ENCODE assay signal across 9 cellular contexts in the genomic region with DNA sequence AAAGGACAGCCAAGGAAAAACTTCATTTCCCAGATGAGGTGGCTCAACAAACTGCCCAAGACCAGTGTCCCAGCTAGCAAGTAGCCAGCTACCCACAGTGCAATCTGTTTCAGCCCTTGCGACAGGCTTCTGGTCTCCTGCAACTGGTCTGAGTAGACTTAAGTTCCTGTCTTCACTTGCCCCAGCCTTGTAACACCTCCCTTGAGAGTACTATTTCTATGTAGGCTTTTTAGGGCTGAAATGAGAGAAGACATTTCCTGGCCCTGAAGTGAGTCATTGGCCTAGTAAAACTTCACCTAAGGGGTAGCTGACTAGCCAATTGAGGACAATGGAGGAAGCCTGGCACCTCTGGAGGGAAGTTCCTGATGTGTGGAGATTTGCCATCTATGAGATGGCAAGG.
DNase-seq lines count a peak whose midpoint lies in the region; ATAC-seq, FAIRE-seq and TF ChIP-seq lines count a peak whose summit lies in the region.
"Had no signal": no experiment of that assay in that cellular context is flagged by ENCODE, and none has a peak within 500 bp of the region (broad histone marks: within the 10 kb centered on the region; RNA-seq: fewer than 3 reads in every experiment).

No MANE protein-coding gene starts in this region.

- no CpG with 5 or more reads among the region's 1 CpG for WGBS in HepG2 (ENCODE audit: low lambda C conversion rate)
- 75 to 92% (median 90%) methylated on average over 1 of the region's 1 CpG for WGBS in stomach, 5 donors

- no peaks in the 10 kb centered on the region for H4K20me1 ChIP-seq in HepG2 (ENCODE audit: insufficient read depth, low read length)

- H3K4me3 ChIP-seq in HL-60 (replicated peaks; ENCODE audit: insufficient read depth, low read length), result no peak overlapping the region
- H3K4me3 ChIP-seq in HepG2 (replicated peaks in 1 of 3; ENCODE audit: insufficient read depth in 1 of 3, low read depth in 2 of 3, low read length in 3 of 3), result no peak overlapping the region
- H3K4me3 ChIP-seq in stomach, result no peak overlapping the region

- no peaks in the 10 kb centered on the region for H3K27me3 ChIP-seq in HL-60 (ENCODE audit: insufficient read depth, poor library complexity, severe bottlenecking)
- H3K27me3 ChIP-seq in HepG2 (ENCODE audit: control insufficient read depth in 1 of 2, insufficient read depth in 2 of 2, low read length in 2 of 2), result no peaks in the 10 kb centered on the region
- no peaks in the 10 kb centered on the region for H3K27me3 ChIP-seq in stomach

- CTCF ChIA-PET in HepG2 (lab: Yijun Ruan, JAX; ENCODE audit: low intra/inter-chr PET ratio, low total read pairs), result no interaction called here

- intact Hi-C loops in HepG2 (cut with micrococcal nuclease; ENCODE audit: unreplicated experiment), result no loop called here
- intact Hi-C loops in stomach (cut with DNase I; ENCODE audit: low total_unique reads), result no loop called here
- intact Hi-C loops in cardiac septum (cut with DNase I), result loop anchor here (10.0 kb wide), 1 partner anchor 214 kb away; no protein-coding TSS in a partner anchor

- H3K9me3 ChIP-seq in HepG2 (ENCODE audit: low read length), result no peaks in the 10 kb centered on the region
- H3K9me3 ChIP-seq in stomach, result no peaks in the 10 kb centered on the region

- H3K4me1 ChIP-seq in HepG2 (ENCODE audit: insufficient read depth, low read length) (no peaks in the 10 kb centered on the region), stomach (no peaks in the 10 kb centered on the region)

- TF ChIP-seq CTCF in HL-60 (IDR thresholded peaks at IDR 0.05; ENCODE audit: insufficient read depth, low read length) (no peak), HepG2 (CRISPR knock-in tag; IDR thresholded peaks at IDR 0.05) (no peak), stomach (IDR thresholded peaks at IDR 0.05) (no peak)

- TF ChIP-seq RAD21 in HepG2 (CRISPR knock-in tag; IDR thresholded peaks at IDR 0.05), result no peak

- ATAC-seq in GM21737 (IDR thresholded peaks at IDR 0.05; ENCODE audit: unreplicated experiment) (peak; percentile 88), HepG2 (no peak)

- TF ChIP-seq EP300 in HepG2 (IDR thresholded peaks at IDR 0.05; ENCODE audit: low read depth in 2 of 2, low read length in 2 of 2), result no peak
- no peak for TF ChIP-seq EP300 in HepG2 (CRISPR knock-in tag; IDR thresholded peaks at IDR 0.05; ENCODE audit: borderline replicate concordance)
- TF ChIP-seq EP300 in stomach (IDR thresholded peaks at IDR 0.05), result no peak

- BruUV-seq in HepG2 (replicated peaks; lab: Mats Ljungman, UMichigan), result no TSS peak

- no peak overlapping the region for H3K9ac ChIP-seq in HepG2 (ENCODE audit: insufficient read depth, low read depth, low read length)

- no peak for FAIRE-seq in HepG2 (lab: Jason Lieb, UNC)

- POLR2A ChIA-PET in HepG2 (lab: Yijun Ruan, JAX), result no interaction called here

- peak; percentile 40 for DNase-seq in ELR (ENCODE audit: low read depth)
- peak in 1 of 2 experiments; percentile 83 for DNase-seq in HL-60 (ENCODE audit: low read depth in 1 of 2, low spot score in 1 of 2)
- DNase-seq in fibroblast of peridontal ligament (ENCODE audit: extremely low read depth), result peak; percentile 36
- no peak for DNase-seq in HepG2 (ENCODE audit: low spot score)
- no peak for DNase-seq in NCI-H526 (lab: John Stamatoyannopoulos, UW)
- DNase-seq in stomach, result no peak
- no peak for DNase-seq in cardiac septum (ENCODE audit: low spot score)
- DNase-seq: NCI-H1930 had no signal

- no peaks in the 10 kb centered on the region for H3K36me3 ChIP-seq in HepG2 (replicated peaks in 1 of 2; ENCODE audit: control insufficient read depth in 1 of 2, insufficient read depth in 2 of 2, low read length in 2 of 2)
- peaks cover 0 to 1% (median 0%) of the 10 kb centered on the region in 4 donors for H3K36me3 ChIP-seq in stomach

- in situ Hi-C loops in HepG2 (cut with HindIII; ENCODE audit: extremely low pct_ligation_motif_present, low pct_unique_long_range_greater_than_20kb), result loop anchor here (25.0 kb wide), 1 partner anchor 232 kb away; no protein-coding TSS in a partner anchor

- H3K4me2 ChIP-seq in HepG2 (ENCODE audit: low read depth, low read length), result no peak overlapping the region

- H2AFZ ChIP-seq in HepG2 (ENCODE audit: low read length), result no peak overlapping the region

- H3K27ac ChIP-seq in HL-60 (replicated peaks) (peak overlapping the region; percentile 25; the same call in 1 of the 2 replicates), HepG2 (ENCODE audit: extremely low read length, insufficient read depth, low read length) (no peak overlapping the region), stomach (peak overlapping the region in 1 of 5 donors; percentile 1)

- no peaks in the 10 kb centered on the region for H3K79me2 ChIP-seq in HepG2 (ENCODE audit: insufficient read depth, low read length)

- TF ChIP-seq POLR2A in HepG2 (IDR thresholded peaks at IDR 0.05; ENCODE audit: insufficient read depth in 1 of 2, low read depth in 2 of 2, low read length in 2 of 2) (no peak), stomach (IDR thresholded peaks at IDR 0.05) (no peak)

TF ChIP-seq in HepG2, 621 proteins besides CTCF, POLR2A, EP300 and RAD21 (continues in another document):
- TF ChIP-seq SUZ12 (IDR thresholded peaks at IDR 0.05; ENCODE audit: low read depth, low read length) (no peak), ZNF136 (CRISPR knock-in tag; IDR thresholded peaks at IDR 0.05; ENCODE audit: low read depth) (no peak), GPN1 (CRISPR knock-in tag; IDR thresholded peaks at IDR 0.05; ENCODE audit: borderline replicate concordance) (no peak)
- TF ChIP-seq, protein P1, sequence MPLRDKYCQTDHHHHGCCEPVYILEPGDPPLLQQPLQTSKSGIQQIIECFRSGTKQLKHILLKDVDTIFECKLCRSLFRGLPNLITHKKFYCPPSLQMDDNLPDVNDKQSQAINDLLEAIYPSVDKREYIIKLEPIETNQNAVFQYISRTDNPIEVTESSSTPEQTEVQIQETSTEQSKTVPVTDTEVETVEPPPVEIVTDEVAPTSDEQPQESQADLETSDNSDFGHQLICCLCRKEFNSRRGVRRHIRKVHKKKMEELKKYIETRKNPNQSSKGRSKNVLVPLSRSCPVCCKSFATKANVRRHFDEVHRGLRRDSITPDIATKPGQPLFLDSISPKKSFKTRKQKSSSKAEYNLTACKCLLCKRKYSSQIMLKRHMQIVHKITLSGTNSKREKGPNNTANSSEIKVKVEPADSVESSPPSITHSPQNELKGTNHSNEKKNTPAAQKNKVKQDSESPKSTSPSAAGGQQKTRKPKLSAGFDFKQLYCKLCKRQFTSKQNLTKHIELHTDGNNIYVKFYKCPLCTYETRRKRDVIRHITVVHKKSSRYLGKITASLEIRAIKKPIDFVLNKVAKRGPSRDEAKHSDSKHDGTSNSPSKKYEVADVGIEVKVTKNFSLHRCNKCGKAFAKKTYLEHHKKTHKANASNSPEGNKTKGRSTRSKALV (CRISPR knock-in tag; IDR thresholded peaks at IDR 0.05), result no peak
- TF ChIP-seq, protein P2, sequence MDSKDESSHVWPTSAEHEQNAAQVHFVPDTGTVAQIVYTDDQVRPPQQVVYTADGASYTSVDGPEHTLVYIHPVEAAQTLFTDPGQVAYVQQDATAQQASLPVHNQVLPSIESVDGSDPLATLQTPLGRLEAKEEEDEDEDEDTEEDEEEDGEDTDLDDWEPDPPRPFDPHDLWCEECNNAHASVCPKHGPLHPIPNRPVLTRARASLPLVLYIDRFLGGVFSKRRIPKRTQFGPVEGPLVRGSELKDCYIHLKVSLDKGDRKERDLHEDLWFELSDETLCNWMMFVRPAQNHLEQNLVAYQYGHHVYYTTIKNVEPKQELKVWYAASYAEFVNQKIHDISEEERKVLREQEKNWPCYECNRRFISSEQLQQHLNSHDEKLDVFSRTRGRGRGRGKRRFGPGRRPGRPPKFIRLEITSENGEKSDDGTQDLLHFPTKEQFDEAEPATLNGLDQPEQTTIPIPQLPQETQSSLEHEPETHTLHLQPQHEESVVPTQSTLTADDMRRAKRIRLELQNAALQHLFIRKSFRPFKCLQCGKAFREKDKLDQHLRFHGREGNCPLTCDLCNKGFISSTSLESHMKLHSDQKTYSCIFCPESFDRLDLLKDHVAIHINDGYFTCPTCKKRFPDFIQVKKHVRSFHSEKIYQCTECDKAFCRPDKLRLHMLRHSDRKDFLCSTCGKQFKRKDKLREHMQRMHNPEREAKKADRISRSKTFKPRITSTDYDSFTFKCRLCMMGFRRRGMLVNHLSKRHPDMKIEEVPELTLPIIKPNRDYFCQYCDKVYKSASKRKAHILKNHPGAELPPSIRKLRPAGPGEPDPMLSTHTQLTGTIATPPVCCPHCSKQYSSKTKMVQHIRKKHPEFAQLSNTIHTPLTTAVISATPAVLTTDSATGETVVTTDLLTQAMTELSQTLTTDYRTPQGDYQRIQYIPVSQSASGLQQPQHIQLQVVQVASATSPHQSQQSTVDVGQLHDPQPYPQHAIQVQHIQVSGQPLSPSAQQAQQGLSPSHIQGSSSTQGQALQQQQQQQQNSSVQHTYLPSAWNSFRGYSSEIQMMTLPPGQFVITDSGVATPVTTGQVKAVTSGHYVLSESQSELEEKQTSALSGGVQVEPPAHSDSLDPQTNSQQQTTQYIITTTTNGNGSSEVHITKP (CRISPR knock-in tag; IDR thresholded peaks at IDR 0.05; ENCODE audit: low read depth), result no peak

Comparison
In these comparisons a context has a peak if more than half of its experiments do, and no peak if none do; other contexts are left out.
1. DNase-seq: peak in ELR (single experiment) and fibroblast of peridontal ligament (single experiment); none in HepG2 (single experiment), NCI-H526 (0 of 2), stomach (single experiment) and cardiac septum (single experiment).